Comparison of ENCODE assay signal across 1 cellular context in the genomic region with DNA sequence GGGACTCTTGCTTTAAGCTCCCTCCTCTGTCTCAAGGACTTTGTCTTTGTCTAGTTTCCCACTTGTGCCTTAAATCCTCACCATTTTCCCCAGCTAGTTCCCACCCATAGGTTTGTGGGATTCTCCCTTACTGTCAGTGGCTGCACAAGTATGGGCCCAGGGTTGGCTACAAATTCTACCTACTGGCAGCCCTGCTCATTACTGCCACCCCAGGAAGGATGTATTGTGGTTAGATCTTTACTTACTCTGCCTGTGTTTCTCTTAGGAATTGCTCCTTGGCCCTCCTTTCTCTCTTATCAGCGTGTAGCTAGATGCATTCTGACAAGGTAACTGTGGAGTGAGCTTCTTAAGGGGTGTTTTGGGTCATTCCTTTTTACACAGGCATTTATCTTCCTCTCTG.
TF ChIP-seq lines count a peak whose summit lies in the region.

No MANE protein-coding gene starts in this region.

TF ChIP-seq in GM23338, 12 proteins besides CTCF, POLR2A, EP300 and RAD21:
- TF ChIP-seq ZNF462 (CRISPR knock-in tag; IDR thresholded peaks at IDR 0.05) (no peak), NANOG (IDR thresholded peaks at IDR 0.05; ENCODE audit: borderline replicate concordance) (no peak), ETS1 (IDR thresholded peaks at IDR 0.05) (no peak), POLR2AphosphoS5 (IDR thresholded peaks at IDR 0.05; ENCODE audit: low read depth) (no peak), EZH2 (IDR thresholded peaks at IDR 0.05; ENCODE audit: low read depth, unreplicated experiment) (no peak), ZNF331 (CRISPR knock-in tag; IDR thresholded peaks at IDR 0.05; ENCODE audit: low read depth) (no peak), EZH2phosphoT487 (IDR thresholded peaks at IDR 0.05; ENCODE audit: unreplicated experiment) (no peak), STAT1 (IDR thresholded peaks at IDR 0.05; ENCODE audit: unreplicated experiment) (no peak), REST (IDR thresholded peaks at IDR 0.05; ENCODE audit: unreplicated experiment) (no peak), CREB1 (CRISPR knock-in tag; IDR thresholded peaks at IDR 0.05; ENCODE audit: low read depth) (no peak), ZNF114 (CRISPR knock-in tag; IDR thresholded peaks at IDR 0.05) (no peak), JUNB (IDR thresholded peaks at IDR 0.05; ENCODE audit: unreplicated experiment) (no peak)
